ENCODE assay signal across 8 cellular contexts in the genomic region with DNA sequence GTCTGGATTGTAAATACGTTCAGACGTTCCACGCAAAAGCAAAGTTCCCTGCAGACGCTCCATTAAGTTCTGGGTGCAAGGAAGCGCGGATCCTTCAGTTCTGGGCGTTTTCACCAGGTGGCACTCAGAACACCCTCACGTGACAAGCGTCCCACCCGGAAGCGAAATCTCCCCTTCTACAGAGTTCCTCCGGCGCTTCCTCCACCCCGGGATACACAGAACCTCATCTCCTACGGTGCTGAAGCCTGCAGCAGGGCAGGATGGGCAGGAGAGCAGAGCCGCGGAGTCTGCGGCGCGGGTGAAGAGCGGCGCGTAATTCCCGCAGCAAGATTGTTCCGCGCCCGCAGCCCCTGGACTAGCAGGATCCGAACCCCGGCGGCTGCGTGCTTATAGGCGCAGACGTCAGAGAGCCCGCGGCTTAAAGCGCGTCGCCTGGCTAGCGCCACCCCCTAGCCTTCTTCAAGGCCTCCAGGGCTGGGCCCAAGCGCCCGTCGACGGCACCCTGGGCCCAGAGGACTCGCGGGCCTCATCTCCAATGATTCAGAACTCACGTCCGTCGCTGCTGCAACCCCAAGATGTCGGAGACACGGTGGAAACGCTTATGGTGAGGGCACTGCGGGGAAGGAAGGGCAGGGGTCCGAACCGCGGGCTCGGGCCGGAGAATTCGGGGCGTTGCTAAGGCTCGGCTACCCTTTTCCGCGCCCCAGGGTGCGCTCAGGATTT. TPM values are rescaled to one million over a fixed set of nuclear protein-coding genes. Genes with fewer than 3 reads are reported as not detected.
A peak's percentile ranks its signal among the peaks of the same experiment; 100 is the strongest.
DNase-seq lines count a peak whose midpoint lies in the region; ATAC-seq, FAIRE-seq and TF ChIP-seq lines count a peak whose summit lies in the region.

A gene with protein sequence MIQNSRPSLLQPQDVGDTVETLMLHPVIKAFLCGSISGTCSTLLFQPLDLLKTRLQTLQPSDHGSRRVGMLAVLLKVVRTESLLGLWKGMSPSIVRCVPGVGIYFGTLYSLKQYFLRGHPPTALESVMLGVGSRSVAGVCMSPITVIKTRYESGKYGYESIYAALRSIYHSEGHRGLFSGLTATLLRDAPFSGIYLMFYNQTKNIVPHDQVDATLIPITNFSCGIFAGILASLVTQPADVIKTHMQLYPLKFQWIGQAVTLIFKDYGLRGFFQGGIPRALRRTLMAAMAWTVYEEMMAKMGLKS (plus strand): TSS at position 181 of the 723 bp plus-strand sequence. CDS start 355 bp downstream, at position 536.

- peak within 1 kb of the TSS; percentile 95 for H3K27ac ChIP-seq in GM23338 (ENCODE audit: low read depth)
- peak within 1 kb of the TSS; percentile 90 for H3K27ac ChIP-seq in osteoblast (ENCODE audit: low read depth, low read length)
- peak within 1 kb of the TSS; percentile 92 to 96 for H3K27ac ChIP-seq in tibial artery

- peak within 1 kb of the TSS; percentile 100 for H3K27ac Mint-ChIP-seq in GM23338
- H3K27ac Mint-ChIP-seq in activated T-helper 1 cell treated with anti-CD3 and anti-CD28 coated beads, Interleukin-12 subunit alpha, Interleukin-12 subunit beta, Interleukin-2, Interleukin-4 antibody, amounts not matched to agents 30 ng/mL and 10 ng/mL and 1 ng/mL, durations not matched to agents 14 hours and 24 hours and 36 hours = peak within 1 kb of the TSS; percentile 97

- no peaks in the 10 kb centered on the region for H3K9me3 ChIP-seq in Loucy (ENCODE audit: insufficient read depth, low read depth, low read length)
- no peaks in the 10 kb centered on the region for H3K9me3 ChIP-seq in osteoblast (ENCODE audit: low read depth, low read length)
- H3K9me3 ChIP-seq in tibial artery = no peaks in the 10 kb centered on the region

- DNase-seq in ELF-1 (ENCODE audit: low read depth, low spot score) (peak; percentile 95), GM23338 (ENCODE audit: low spot score) (peak; percentile 94), frontal cortex (ENCODE audit: low spot score in 2 of 2) (peak; percentile 66 to 80), osteoblast (ENCODE audit: insufficient read length, low spot score, missing footprints) (peak; percentile 97), tibial artery (peak; percentile 81 to 88), NCI-H1092 treated with DMSO at 0.1 percent for 48 hours (lab: John Stamatoyannopoulos, UW) (no peak)
- DNase-seq in activated T-helper 1 cell treated with anti-CD3 and anti-CD28 coated beads, Interleukin-12 subunit alpha, Interleukin-12 subunit beta, Interleukin-2, Interleukin-4 antibody, amounts not matched to agents 30 ng/mL and 10 ng/mL and 1 ng/mL, durations not matched to agents 14 hours and 24 hours and 36 hours (ENCODE audit: low spot score) = peak; percentile 74

- H3K36me3 ChIP-seq in GM23338 (ENCODE audit: insufficient read depth) (no peaks in the 10 kb centered on the region), Loucy (ENCODE audit: insufficient read depth, low read length) (no peaks in the 10 kb centered on the region), osteoblast (ENCODE audit: insufficient read depth, low read length) (peaks cover 3% of the 10 kb centered on the region), tibial artery (no peaks in the 10 kb centered on the region)

- no peaks in the 10 kb centered on the region for H3F3A ChIP-seq in GM23338 (replicated peaks; ENCODE audit: low read depth)
- H3F3A ChIP-seq in Loucy (ENCODE audit: low read depth) = no peaks in the 10 kb centered on the region

- no peaks in the 10 kb centered on the region; the same call in 2 of the 3 replicates for H3K9me3 Mint-ChIP-seq in GM23338
- no peaks in the 10 kb centered on the region for H3K9me3 Mint-ChIP-seq in activated T-helper 1 cell treated with anti-CD3 and anti-CD28 coated beads, Interleukin-12 subunit alpha, Interleukin-12 subunit beta, Interleukin-2, Interleukin-4 antibody, amounts not matched to agents 30 ng/mL and 10 ng/mL and 1 ng/mL, durations not matched to agents 14 hours and 24 hours and 36 hours

- no peak for FAIRE-seq in frontal cortex (lab: Jason Lieb, UNC)

- H3K9me2 ChIP-seq in GM23338 (ENCODE audit: insufficient read depth) = no peaks in the 10 kb centered on the region
- no peaks in the 10 kb centered on the region for H3K9me2 ChIP-seq in Loucy (replicated peaks; ENCODE audit: low read depth, low read length)

- peak within 1 kb of the TSS; percentile 99 for H3K4me3 Mint-ChIP-seq in GM23338
- peak within 1 kb of the TSS; percentile 94 for H3K4me3 Mint-ChIP-seq in activated T-helper 1 cell treated with anti-CD3 and anti-CD28 coated beads, Interleukin-12 subunit alpha, Interleukin-12 subunit beta, Interleukin-2, Interleukin-4 antibody, amounts not matched to agents 30 ng/mL and 10 ng/mL and 1 ng/mL, durations not matched to agents 14 hours and 24 hours and 36 hours

- H3K4me1 ChIP-seq in GM23338 (ENCODE audit: insufficient read depth) (peaks cover 26% of the 10 kb centered on the region), Loucy (ENCODE audit: insufficient read depth, low read length, poor library complexity, severe bottlenecking) (peaks cover 47% of the 10 kb centered on the region), osteoblast (ENCODE audit: insufficient read depth, low read length) (peaks cover 14% of the 10 kb centered on the region), tibial artery (peaks cover 0 to 23% (median 12%) of the 10 kb centered on the region in 4 donors)

- TF ChIP-seq CTCF in GM23338 (conservative IDR thresholded peaks at IDR 0.05; ENCODE audit: low read depth in 2 of 2) = peak in 1 of 2 experiments; percentile 45; a peak in 2 of 4 replicates
- TF ChIP-seq CTCF in Loucy (conservative IDR thresholded peaks at IDR 0.05; ENCODE audit: low read length) = peak; percentile 50
- TF ChIP-seq CTCF in osteoblast (IDR thresholded peaks at IDR 0.05; ENCODE audit: extremely low read depth, low read depth, low read length) = no peak
- TF ChIP-seq CTCF in tibial artery (IDR thresholded peaks at IDR 0.05) = peak in 1 of 2 experiments; percentile 24

- H3K79me2 ChIP-seq in GM23338 (replicated peaks; ENCODE audit: insufficient read depth) = peaks cover 44% of the 10 kb centered on the region
- peaks cover 54% of the 10 kb centered on the region for H3K79me2 ChIP-seq in Loucy (ENCODE audit: insufficient read depth, low read length)
- peaks cover 40% of the 10 kb centered on the region for H3K79me2 ChIP-seq in osteoblast (ENCODE audit: insufficient read depth, low read length)

- H4K20me1 ChIP-seq in GM23338 (replicated peaks; ENCODE audit: insufficient read depth) = peaks cover 35% of the 10 kb centered on the region
- H4K20me1 ChIP-seq in Loucy (ENCODE audit: insufficient read depth, low read length, poor library complexity, severe bottlenecking) = peaks cover 46% of the 10 kb centered on the region
- H4K20me1 ChIP-seq in osteoblast (ENCODE audit: insufficient read depth, low read length) = peaks cover 29% of the 10 kb centered on the region

- intact Hi-C loops in activated T-helper 1 cell treated with anti-CD3 and anti-CD28 coated beads, Interleukin-12 subunit alpha, Interleukin-12 subunit beta, Interleukin-2, Interleukin-4 antibody, amounts not matched to agents 30 ng/mL and 10 ng/mL and 1 ng/mL, durations not matched to agents 14 hours and 24 hours and 36 hours (cut with micrococcal nuclease) = loop anchor here (1.0 to 10.0 kb wide), 7 partner anchors 23 to 1246 kb away; partner anchors contain the start of genes ACAA1, EXOG, GORASP1 and MYD88
- intact Hi-C loops in tibial artery (cut with DNase I; ENCODE audit: low total_unique reads) = loop anchor here (2.0 kb wide), 1 partner anchor 23 kb away; the partner anchor contains the start of gene RPSA

- H3K27me3 ChIP-seq in GM23338 (ENCODE audit: insufficient read depth) (no peaks in the 10 kb centered on the region), Loucy (ENCODE audit: insufficient read depth, low read length, poor library complexity, severe bottlenecking) (no peaks in the 10 kb centered on the region), osteoblast (ENCODE audit: insufficient read depth, low read length) (no peaks in the 10 kb centered on the region), tibial artery (no peaks in the 10 kb centered on the region)

- H3K9ac ChIP-seq in Loucy (ENCODE audit: low read depth, low read length, poor library complexity, severe bottlenecking) = peak within 1 kb of the TSS; percentile 94

- peak; percentile 79 for ATAC-seq in GM23338

- H3K4me2 ChIP-seq in GM23338 (peak within 1 kb of the TSS; percentile 96), Loucy (ENCODE audit: low read depth, low read length, poor library complexity, severe bottlenecking) (peak within 1 kb of the TSS; percentile 85), osteoblast (ENCODE audit: insufficient read depth, low read length) (peak within 1 kb of the TSS; percentile 94)

- peaks cover 6% of the 10 kb centered on the region for H3K27me3 Mint-ChIP-seq in GM23338 (ENCODE audit: insufficient read depth, low read depth, poor library complexity)
- no peaks in the 10 kb centered on the region for H3K27me3 Mint-ChIP-seq in activated T-helper 1 cell treated with anti-CD3 and anti-CD28 coated beads, Interleukin-12 subunit alpha, Interleukin-12 subunit beta, Interleukin-2, Interleukin-4 antibody, amounts not matched to agents 30 ng/mL and 10 ng/mL and 1 ng/mL, durations not matched to agents 14 hours and 24 hours and 36 hours (ENCODE audit: insufficient read depth)

- H3K4me3 ChIP-seq in GM23338 = peak within 1 kb of the TSS; percentile 88
- H3K4me3 ChIP-seq in Loucy (ENCODE audit: low read length, poor library complexity, severe bottlenecking) = peak within 1 kb of the TSS; percentile 94
- H3K4me3 ChIP-seq in osteoblast (ENCODE audit: insufficient read depth, low read length) = peak within 1 kb of the TSS; percentile 90
- H3K4me3 ChIP-seq in tibial artery = peak within 1 kb of the TSS; percentile 80 to 82

- H2AFZ ChIP-seq in GM23338 (peak within 1 kb of the TSS; percentile 91), Loucy (ENCODE audit: low read length) (peak within 1 kb of the TSS; percentile 86), osteoblast (ENCODE audit: low read length) (peak within 1 kb of the TSS; percentile 99)

- peaks cover 39% of the 10 kb centered on the region for H3K4me1 Mint-ChIP-seq in GM23338
- H3K4me1 Mint-ChIP-seq in activated T-helper 1 cell treated with anti-CD3 and anti-CD28 coated beads, Interleukin-12 subunit alpha, Interleukin-12 subunit beta, Interleukin-2, Interleukin-4 antibody, amounts not matched to agents 30 ng/mL and 10 ng/mL and 1 ng/mL, durations not matched to agents 14 hours and 24 hours and 36 hours (ENCODE audit: low read depth) = peaks cover 34% of the 10 kb centered on the region

- peaks cover 7% of the 10 kb centered on the region; the same call in 1 of the 3 replicates for H3K36me3 Mint-ChIP-seq in GM23338 (ENCODE audit: low read depth)
- peaks cover 15% of the 10 kb centered on the region for H3K36me3 Mint-ChIP-seq in activated T-helper 1 cell treated with anti-CD3 and anti-CD28 coated beads, Interleukin-12 subunit alpha, Interleukin-12 subunit beta, Interleukin-2, Interleukin-4 antibody, amounts not matched to agents 30 ng/mL and 10 ng/mL and 1 ng/mL, durations not matched to agents 14 hours and 24 hours and 36 hours (ENCODE audit: low read depth)

RNA-seq across cellular contexts. Expression of the gene that starts here (rescaled TPM):
- total RNA-seq in GM23338 (2014; rRNA removed; shearing (Covaris generic)) = 35.9 and 61.9 TPM in 2 replicates
- 19.8 and 23.9 TPM in 2 replicates for polyA plus RNA-seq in GM23338 (2016; fragmentation: Nextera tagmentation; extraction: Ambion mirVana)
- total RNA-seq in activated T-helper 1 cell treated with anti-CD3 and anti-CD28 coated beads, Interleukin-12 subunit alpha, Interleukin-12 subunit beta, Interleukin-2, Interleukin-4 antibody, amounts not matched to agents 30 ng/mL and 10 ng/mL and 1 ng/mL, durations not matched to agents 14 hours and 24 hours and 36 hours = 40.0 and 43.1 TPM in 2 replicates
- total RNA-seq in frontal cortex (14.3 TPM), osteoblast (28.2 and 29.2 TPM in 2 replicates)
